In the genomic region with DNA sequence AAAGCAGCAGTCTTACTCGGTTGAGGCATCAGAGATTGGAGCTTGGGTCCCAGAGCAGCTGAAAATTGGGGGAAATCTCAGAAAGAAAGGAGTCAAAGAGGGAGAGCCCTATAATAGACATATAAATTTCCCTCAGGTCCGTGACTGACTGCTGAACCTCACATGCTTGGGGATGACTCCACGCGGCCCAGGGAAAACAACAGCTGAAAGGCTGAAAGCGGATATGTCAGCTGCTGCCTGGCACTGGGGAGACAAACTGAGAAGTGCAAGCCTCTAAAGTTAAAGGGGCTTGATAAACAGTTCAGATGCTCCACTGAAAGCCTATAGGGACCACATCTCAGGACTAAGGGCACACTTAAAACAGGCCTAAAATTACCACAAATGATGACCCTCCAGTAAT, we compare ENCODE assay signal across 28 cellular contexts.
DNase-seq lines count a peak whose midpoint lies in the region; ATAC-seq and TF ChIP-seq lines count a peak whose summit lies in the region.
"Had no signal": no experiment of that assay in that cellular context is flagged by ENCODE, and none has a peak within 500 bp of the region (broad histone marks: within the 10 kb centered on the region; RNA-seq: fewer than 3 reads in every experiment).

No MANE protein-coding gene starts in this region.

- H3K36me3 ChIP-seq in skeletal muscle tissue (ENCODE audit: control insufficient read depth in 3 of 3, insufficient read depth in 3 of 3, low read length in 3 of 3) (no peaks in the 10 kb centered on the region), vagina (no peaks in the 10 kb centered on the region)
- H3K36me3 ChIP-seq: HAP-1 had no signal

- H3K9ac ChIP-seq in skeletal muscle tissue (ENCODE audit: low read depth in 1 of 3, low read length in 3 of 3) = peak overlapping the region; percentile 59 to 66 (median 66)

- peaks cover 3% of the 10 kb centered on the region for H3K27me3 Mint-ChIP-seq in nephron progenitor cell (ENCODE audit: low read depth, poor library complexity)

- H3K9me3 Mint-ChIP-seq in nephron progenitor cell = no peaks in the 10 kb centered on the region
- H3K9me3 Mint-ChIP-seq: CD14-positive monocyte, HFFc6 had no signal

- no peak for TF ChIP-seq POLR2A in vagina (IDR thresholded peaks at IDR 0.05)

- no peaks in the 10 kb centered on the region for H3K27me3 ChIP-seq in skeletal muscle tissue (ENCODE audit: control insufficient read depth in 3 of 3, insufficient read depth in 3 of 3, low read length in 3 of 3)
- no peaks in the 10 kb centered on the region for H3K27me3 ChIP-seq in vagina

- H3K4me3 Mint-ChIP-seq in nephron progenitor cell = no peak overlapping the region
- H3K4me3 Mint-ChIP-seq: CD14-positive monocyte, HFFc6 had no signal

- H3K27ac ChIP-seq in skeletal muscle tissue (ENCODE audit: low read depth, low read length) = peak overlapping the region; percentile 96
- H3K27ac ChIP-seq in vagina = no peak overlapping the region
- H3K27ac ChIP-seq: A549, PC-9, SK-N-MC had no signal

- H3K4me1 ChIP-seq in skeletal muscle tissue (ENCODE audit: control insufficient read depth in 3 of 3, insufficient read depth in 3 of 3, low read length in 3 of 3) (peaks cover 9 to 16% (median 15%) of the 10 kb centered on the region in 3 donors), vagina (no peaks in the 10 kb centered on the region)
- H3K4me1 ChIP-seq: A549, HAP-1 had no signal

- peak; percentile 69 for DNase-seq in LHCN-M2 (ENCODE audit: low read depth)
- DNase-seq in epidermal melanocyte (ENCODE audit: insufficient read length, low spot score) = peak; percentile 45
- DNase-seq in nephron progenitor cell = peak; percentile 12
- DNase-seq in vagina (ENCODE audit: extremely low spot score in 2 of 2) = no peak
- no peak for DNase-seq in ACHN
- DNase-seq: Calu3, DMS79 treated with DMSO at 0.1 percent for 48 hours, GF-D8, GOT3, HFFc6, IMR-90, KG1, NCI-H1048, NCI-H1417, NCI-H1694 treated with DMSO at 0.1 percent for 48 hours, NCI-H2081 treated with DMSO at 0.1 percent for 48 hours, NCI-H2227 treated with DMSO at 0.1 percent for 48 hours, NCI-H526 treated with DMSO at 0.1 percent for 48 hours, PC-9, RPMI8226, SHP77, SW 1271 had no signal

- H3K4me3 ChIP-seq in skeletal muscle tissue (ENCODE audit: low read length in 3 of 3) = peak overlapping the region in 2 of 3 donors; percentile 2 to 6
- no peak overlapping the region for H3K4me3 ChIP-seq in vagina
- H3K4me3 ChIP-seq: A549, HAP-1, PC-9, SK-N-MC had no signal

- H3K4me1 Mint-ChIP-seq in nephron progenitor cell = peaks cover 11% of the 10 kb centered on the region

- H3K9me3 ChIP-seq in skeletal muscle tissue (ENCODE audit: control insufficient read depth in 3 of 3, low read length in 3 of 3) (no peaks in the 10 kb centered on the region), vagina (no peaks in the 10 kb centered on the region)
- H3K9me3 ChIP-seq: A549, HAP-1 had no signal

- H3K36me3 Mint-ChIP-seq in nephron progenitor cell (ENCODE audit: low read depth) = no peaks in the 10 kb centered on the region
- H3K36me3 Mint-ChIP-seq: CD14-positive monocyte had no signal

- intact Hi-C loops in vagina (cut with DNase I) = no loop called here

- H3K27ac Mint-ChIP-seq in nephron progenitor cell = peak overlapping the region; percentile 53
- H3K27ac Mint-ChIP-seq: CD14-positive monocyte, HFFc6 had no signal

- TF ChIP-seq CTCF in nephron progenitor cell (IDR thresholded peaks at IDR 0.05) (no peak), vagina (IDR thresholded peaks at IDR 0.05) (no peak)

- in situ Hi-C loops in ACHN (cut with HindIII; ENCODE audit: low pct_ligation_motif_present, low pct_unique_long_range_greater_than_20kb, low sequenced_read_pairs) = no loop called here

- ATAC-seq in HG03457 (IDR thresholded peaks at IDR 0.05; ENCODE audit: unreplicated experiment) = no peak
- ATAC-seq: A549 had no signal

Comparison
In these comparisons a context has a peak if more than half of its experiments do, and no peak if none do; other contexts are left out.
1. DNase-seq: peak in LHCN-M2 (single experiment), epidermal melanocyte (single experiment) and nephron progenitor cell (single experiment); none in vagina (0 of 2) and ACHN (single experiment).
2. H3K4me3 ChIP-seq: peak in skeletal muscle tissue (2 of 3); none in vagina (0 of 2).